Comparison of ENCODE assay signal across 1 cellular context in genomic region chr1:37875833-37876232, GRCh38.
TF ChIP-seq lines count a peak whose summit lies in the region.

No MANE protein-coding gene starts in this region.

TF ChIP-seq in K562, 482 proteins besides CTCF, POLR2A, EP300 and RAD21 (continued from another document):
- TF ChIP-seq SFPQ (IDR thresholded peaks at IDR 0.05; ENCODE audit: low read depth, low read length) = no peak
